In genomic region chr1:66750578-66750977, GRCh38 we compare ENCODE assay signal across 19 cellular contexts. TPM values are rescaled to one million over a fixed set of nuclear protein-coding genes. Genes with fewer than 3 reads are reported as not detected.
"Had no signal": no experiment of that assay in that cellular context is flagged by ENCODE, and none has a peak within 500 bp of the region (broad histone marks: within the 10 kb centered on the region; RNA-seq: fewer than 3 reads in every experiment).

No MANE protein-coding gene starts in this region.

- H3K4me3 ChIP-seq: body of pancreas, colonic mucosa, esophagus squamous epithelium, ovary had no signal

- H3K4me3 Mint-ChIP-seq: activated B cell treated with CpG ODN at 0.5 μM for 24 hours; activated CD8-positive, alpha-beta T cell treated with anti-CD3 and anti-CD28 coated beads for 36 hours; activated naive CD4-positive, alpha-beta T cell treated with anti-CD3 and anti-CD28 coated beads, Interleukin-2, amount 50 U/mL, for 24 hours; activated T-cell treated with anti-CD3 and anti-CD28 coated beads, Interleukin-2, amount 50 U/mL, for 4 hours; neural crest cell; stimulated activated effector memory CD8-positive, alpha-beta T cell treated with anti-CD3 and anti-CD28 coated beads, Interleukin-12 subunit alpha, Interleukin-12 subunit beta, amount 100 ng/mL, for 72 hours had no signal

- H3K36me3 Mint-ChIP-seq: activated naive CD4-positive, alpha-beta T cell treated with anti-CD3 and anti-CD28 coated beads, Interleukin-2, amount 50 U/mL, for 24 hours; stimulated activated effector memory CD8-positive, alpha-beta T cell treated with anti-CD3 and anti-CD28 coated beads, Interleukin-12 subunit alpha, Interleukin-12 subunit beta, amount 100 ng/mL, for 72 hours; T-cell had no signal

- H3K9me3 Mint-ChIP-seq: activated B cell treated with CpG ODN at 0.5 μM for 24 hours; activated CD8-positive, alpha-beta T cell treated with anti-CD3 and anti-CD28 coated beads for 36 hours; activated naive CD4-positive, alpha-beta T cell treated with anti-CD3 and anti-CD28 coated beads, Interleukin-2, amount 50 U/mL, for 24 hours; activated T-cell treated with anti-CD3 and anti-CD28 coated beads, Interleukin-2, amount 50 U/mL, for 4 hours; neural crest cell; stimulated activated effector memory CD8-positive, alpha-beta T cell treated with anti-CD3 and anti-CD28 coated beads, Interleukin-12 subunit alpha, Interleukin-12 subunit beta, amount 100 ng/mL, for 72 hours; T-cell had no signal

- H3K27me3 ChIP-seq: colonic mucosa, ovary had no signal

- H3K27ac Mint-ChIP-seq: activated B cell treated with CpG ODN at 0.5 μM for 24 hours; activated CD8-positive, alpha-beta T cell treated with anti-CD3 and anti-CD28 coated beads for 36 hours; activated naive CD4-positive, alpha-beta T cell treated with anti-CD3 and anti-CD28 coated beads, Interleukin-2, amount 50 U/mL, for 24 hours; stimulated activated effector memory CD8-positive, alpha-beta T cell treated with anti-CD3 and anti-CD28 coated beads, Interleukin-12 subunit alpha, Interleukin-12 subunit beta, amount 100 ng/mL, for 72 hours had no signal

- FAIRE-seq: endometrium had no signal

- H3K9me3 ChIP-seq: body of pancreas, colonic mucosa, esophagus squamous epithelium, ovary had no signal

- H3K4me1 ChIP-seq: colonic mucosa had no signal

- DNase-seq: activated B cell treated with CpG ODN at 0.5 μM for 24 hours; activated CD4-positive, alpha-beta T cell treated with anti-CD3 and anti-CD28 coated beads for 48 hours; activated CD8-positive, alpha-beta T cell treated with anti-CD3 and anti-CD28 coated beads for 36 hours; activated effector memory CD4-positive, alpha-beta T cell treated with Interleukin-2 at 50 U/mL for 16 hours; activated T-cell treated with anti-CD3 and anti-CD28 coated beads, Interleukin-2, amount 50 U/mL, for 4 hours; amniotic stem cell; body of pancreas; colonic mucosa; esophagus squamous epithelium; hippocampal formation; kidney glomerular epithelial cell; ovary; stimulated activated CD4-positive, alpha-beta T cell treated with anti-CD3 and anti-CD28 coated beads, Interleukin-12 subunit alpha, Interleukin-12 subunit beta, amount 100 ng/mL, for 4 hours; T-cell; T1000 had no signal

- H3K36me3 ChIP-seq: colonic mucosa, esophagus squamous epithelium, ovary had no signal

RNA-seq across cellular contexts. Expression of gene INSL5, which starts 50.5 kb away (rescaled TPM):
- polyA plus RNA-seq: ovary had no signal
